ENCODE assay signal across 8 cellular contexts in the genomic region with DNA sequence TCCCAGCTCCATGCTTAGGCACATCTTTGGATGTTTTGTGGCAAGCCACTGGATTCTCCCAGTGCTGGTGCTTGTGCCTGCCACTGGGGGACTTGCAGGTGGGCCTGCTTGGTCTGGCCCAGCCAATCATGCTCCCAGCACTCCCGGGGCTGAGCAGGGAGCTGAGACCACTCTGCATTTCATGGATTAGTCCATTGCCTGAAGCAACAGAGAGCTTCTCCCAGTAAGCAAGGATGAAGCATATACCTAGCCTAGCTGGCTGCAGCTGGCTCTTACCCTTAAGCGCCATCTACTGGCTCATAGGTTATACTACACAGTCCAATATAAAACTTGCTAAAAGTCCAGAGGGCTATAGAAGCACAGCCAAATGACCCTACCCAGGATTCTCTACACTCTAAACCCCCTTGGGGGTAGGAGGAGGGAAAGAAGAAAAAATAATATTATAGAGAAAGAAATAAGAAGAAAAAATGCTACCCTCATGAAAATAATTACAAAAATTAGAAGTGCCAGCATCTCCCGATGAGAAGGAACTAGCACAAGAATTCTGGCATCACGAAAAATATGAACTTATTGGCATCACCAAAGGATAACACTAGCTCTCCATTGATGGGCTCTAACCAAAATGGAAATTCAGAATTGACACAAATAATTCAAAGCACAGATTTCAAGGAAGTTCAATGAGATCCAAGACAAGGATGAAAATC.
DNase-seq lines count a peak whose midpoint lies in the region; ATAC-seq, FAIRE-seq and TF ChIP-seq lines count a peak whose summit lies in the region.

No MANE protein-coding gene starts in this region.

- CTCF ChIA-PET in H1 (lab: Charles Lee; ENCODE audit: partially characterized antibody), result interaction anchor here (0.6 to 4.8 kb wide), 43 partner anchors 8 to 981 kb away, joined by 3 to 25 read pairs (median 4); no protein-coding TSS in a partner anchor

- peaks cover 66% of the 10 kb centered on the region for H3K9me3 Mint-ChIP-seq in nephron

- peak; percentile 89 to 95 for TF ChIP-seq RAD21 in H1 (IDR thresholded peaks at IDR 0.05 in 1 of 2, conservative IDR thresholded peaks at IDR 0.05 in 1 of 2; ENCODE audit: low read depth in 2 of 2, low read length in 2 of 2)

- no peaks in the 10 kb centered on the region for H3K4me1 Mint-ChIP-seq in nephron

- no peaks in the 10 kb centered on the region for H4K20me1 ChIP-seq in H1 (replicated peaks in 1 of 2; ENCODE audit: control insufficient read depth in 1 of 2, insufficient read depth in 2 of 2, low read length in 2 of 2)

- ATAC-seq in GM21367 (IDR thresholded peaks at IDR 0.05; ENCODE audit: unreplicated experiment) (peak; percentile 99), HG03571 (IDR thresholded peaks at IDR 0.05; ENCODE audit: unreplicated experiment) (peak; percentile 89)

- TF ChIP-seq CTCF in H1 (IDR thresholded peaks at IDR 0.05; ENCODE audit: control extremely low read depth in 1 of 3, insufficient read depth in 1 of 3, low read depth in 1 of 3, low read length in 3 of 3) (peak in 2 of 3 experiments; percentile 79; a peak in 3 of 4 replicates), nephron (IDR thresholded peaks at IDR 0.05; ENCODE audit: unreplicated experiment in 3 of 3) (peak; percentile 26 to 59 (median 39))

- no peak overlapping the region for H3K18ac ChIP-seq in H1 (ENCODE audit: extremely low read depth, low read length)

- no peak overlapping the region for H3K56ac ChIP-seq in H1 (replicated peaks; ENCODE audit: insufficient read length, low read depth, low read length)

- TF ChIP-seq POLR2A in H1 (IDR thresholded peaks at IDR 0.05; ENCODE audit: control extremely low read depth in 1 of 2, low read depth in 2 of 2, low read length in 2 of 2), result no peak

- no peaks in the 10 kb centered on the region for H3K4me1 ChIP-seq in H1 (replicated peaks in 1 of 4; ENCODE audit: control insufficient read depth in 3 of 4, insufficient read depth in 4 of 4, low read length in 3 of 4)

- no peak for TF ChIP-seq EP300 in H1 (IDR thresholded peaks at IDR 0.05; ENCODE audit: borderline replicate concordance in 1 of 2, low read depth in 2 of 2, low read length in 2 of 2)

- no peak overlapping the region for H3K4ac ChIP-seq in H1 (replicated peaks; ENCODE audit: insufficient read length, low read depth, low read length)

- DNase-seq in ELF-1 (ENCODE audit: low read depth, low spot score) (peak; percentile 79), NOMO-1 treated with dmso at 0.1 percent for 144 hours (lab: John Stamatoyannopoulos, UW; ENCODE audit: unreplicated experiment) (peak; percentile 4), H1 (ENCODE audit: low read depth in 1 of 2, low spot score in 2 of 2) (peak; percentile 19 to 47), mesenteric fat pad (ENCODE audit: low spot score) (no peak), OCI-M2 (lab: John Stamatoyannopoulos, UW; ENCODE audit: unreplicated experiment) (no peak)

- POLR2A ChIA-PET in H1 (lab: Charles Lee; ENCODE audit: partially characterized antibody), result no interaction called here

- peaks cover 8 to 11% of the 10 kb centered on the region in 2 experiments for H3K9me3 ChIP-seq in H1 (ENCODE audit: insufficient read depth in 2 of 2, low read depth in 1 of 2, low read length in 1 of 2)

- H2BK120ac ChIP-seq in H1 (replicated peaks; ENCODE audit: low read depth, low read length), result no peak overlapping the region

- H3K23me2 ChIP-seq in H1 (ENCODE audit: low read depth, low read length), result no peaks in the 10 kb centered on the region; the same call in 1 of the 2 replicates

- H3K14ac ChIP-seq in H1 (ENCODE audit: insufficient read length), result no peak overlapping the region

- H3K4me2 ChIP-seq in H1 (ENCODE audit: insufficient read depth in 1 of 2, low read depth in 2 of 2, low read length in 2 of 2), result no peak overlapping the region

- H3K9ac ChIP-seq in H1 (replicated peaks in 1 of 4; ENCODE audit: extremely low read depth in 1 of 4, low read depth in 3 of 4, low read length in 3 of 4), result no peak overlapping the region

- no peak overlapping the region for H3K4me3 ChIP-seq in H1 (ENCODE audit: extremely low read depth in 1 of 4, insufficient read depth in 2 of 4, low read depth in 3 of 4, low read length in 4 of 4)

- no peaks in the 10 kb centered on the region for H3K27me3 Mint-ChIP-seq in nephron (ENCODE audit: low read depth)

- no peak overlapping the region for H4K91ac ChIP-seq in H1 (replicated peaks; ENCODE audit: insufficient read length, low read length)

- H2BK20ac ChIP-seq in H1 (ENCODE audit: low read length), result no peak overlapping the region

- H2BK5ac ChIP-seq in H1 (ENCODE audit: low read depth, low read length), result no peak overlapping the region

- H2AFZ ChIP-seq in H1 (ENCODE audit: low read length), result peak overlapping the region; percentile 97; the same call in 1 of the 2 replicates

- H2BK15ac ChIP-seq in H1 (ENCODE audit: low read length), result no peak overlapping the region

- no peak overlapping the region for H2AK5ac ChIP-seq in H1 (ENCODE audit: low read depth, low read length)

- H3K36me3 Mint-ChIP-seq in nephron (ENCODE audit: low read depth), result peaks cover 11% of the 10 kb centered on the region

- H2BK12ac ChIP-seq in H1 (ENCODE audit: low read depth, low read length), result no peak overlapping the region

- no peak overlapping the region for H3K23ac ChIP-seq in H1 (ENCODE audit: insufficient read length)

- H3K4me3 Mint-ChIP-seq in nephron, result no peak overlapping the region

- peak; percentile 80 for FAIRE-seq in H1 (lab: Jason Lieb, UNC)

- H3K27me3 ChIP-seq in H1 (replicated peaks in 1 of 4; ENCODE audit: control insufficient read depth in 3 of 4, extremely low read depth in 1 of 4, insufficient read depth in 3 of 4, low read length in 3 of 4), result no peaks in the 10 kb centered on the region

- no peak overlapping the region for H3K27ac ChIP-seq in H1 (ENCODE audit: low read depth, low read length)

- H3K27ac Mint-ChIP-seq in nephron, result no peak overlapping the region

- no peak overlapping the region for H4K8ac ChIP-seq in H1 (ENCODE audit: extremely low read depth, insufficient read depth, low read length)

- 60% methylated on average over 4 of the region's 4 CpGs; no CpG with 5 or more reads in 1 of the 2 experiments for WGBS in H1 (ENCODE audit: extremely low coverage in 1 of 2, insufficient coverage in 1 of 2, insufficient read length in 1 of 2, insufficient replicate concordance in 2 of 2, low coverage in 1 of 2, low lambda C conversion rate in 2 of 2, missing lambda C conversion rate in 1 of 2), 2 experiments

- H3K79me1 ChIP-seq in H1 (ENCODE audit: low read depth, low read length), result no peaks in the 10 kb centered on the region

- H3K36me3 ChIP-seq in H1 (ENCODE audit: control insufficient read depth in 2 of 4, insufficient read depth in 4 of 4, low read length in 3 of 4), result no peaks in the 10 kb centered on the region

- H3K79me2 ChIP-seq in H1 (ENCODE audit: control insufficient read depth in 1 of 2, insufficient read depth in 2 of 2, low read length in 2 of 2), result no peaks in the 10 kb centered on the region

- H4K5ac ChIP-seq in H1 (ENCODE audit: insufficient read length, low read depth, low read length), result no peak overlapping the region

TF ChIP-seq in H1, 55 proteins besides CTCF, POLR2A, EP300 and RAD21 (continues in another document):
- TF ChIP-seq CHD1 (IDR thresholded peaks at IDR 0.05; ENCODE audit: low read depth, low read length) (no peak), SAP30 (IDR thresholded peaks at IDR 0.05; ENCODE audit: insufficient read depth, insufficient replicate concordance, low read length) (no peak), CEBPB (IDR thresholded peaks at IDR 0.05; ENCODE audit: low read depth, low read length) (no peak), TAF7 (optimal IDR thresholded peaks at IDR 0.05; ENCODE audit: borderline replicate concordance, low read depth, low read length) (no peak), SP4 (IDR thresholded peaks at IDR 0.05; ENCODE audit: low read length) (no peak), POLR2AphosphoS5 (IDR thresholded peaks at IDR 0.05; ENCODE audit: low read depth, low read length) (no peak), HDAC2 (IDR thresholded peaks at IDR 0.05; ENCODE audit: borderline replicate concordance in 1 of 2, low read depth in 2 of 2, low read length in 2 of 2) (no peak), CREB1 (IDR thresholded peaks at IDR 0.05) (no peak), KDM4A (IDR thresholded peaks at IDR 0.05; ENCODE audit: low read depth, low read length, severe bottlenecking) (no peak), MAFK (IDR thresholded peaks at IDR 0.05; ENCODE audit: low read depth, low read length) (no peak), SP2 (IDR thresholded peaks at IDR 0.05; ENCODE audit: low read length) (no peak)

Comparison
In these comparisons a context has a peak if more than half of its experiments do, and no peak if none do; other contexts are left out.
1. DNase-seq: peak in ELF-1 (single experiment), NOMO-1 treated with dmso at 0.1 percent for 144 hours (single experiment) and H1 (2 of 2); none in mesenteric fat pad (single experiment) and OCI-M2 (single experiment).